In genomic region chr17:18919963-18920362, GRCh38 we compare ENCODE assay signal across 17 cellular contexts. TPM values are rescaled to one million over a fixed set of nuclear protein-coding genes. Genes with fewer than 3 reads are reported as not detected.
DNase-seq lines count a peak whose midpoint lies in the region; ATAC-seq, FAIRE-seq and TF ChIP-seq lines count a peak whose summit lies in the region.
"Had no signal": no experiment of that assay in that cellular context is flagged by ENCODE, and none has a peak within 500 bp of the region (broad histone marks: within the 10 kb centered on the region; RNA-seq: fewer than 3 reads in every experiment).

No MANE protein-coding gene starts in this region.

- no peaks in the 10 kb centered on the region for H3K27me3 Mint-ChIP-seq in WTC11 (ENCODE audit: low read depth)
- H3K27me3 Mint-ChIP-seq: stimulated activated naive CD8-positive, alpha-beta T cell treated with anti-CD3 and anti-CD28 coated beads, Interleukin-15, amount 100 ng/mL, for 72 hours had no signal

- H3K4me2 ChIP-seq in BLaER1, result peak overlapping the region; percentile 43

- no peak for TF ChIP-seq POLR2A in GM12891 (IDR thresholded peaks at IDR 0.05; ENCODE audit: low read depth, low read length)

- H3K36me3 ChIP-seq in BLaER1 (peaks cover 59% of the 10 kb centered on the region), mucosa of rectum (ENCODE audit: control insufficient read depth in 2 of 2, insufficient read depth in 2 of 2, low read length in 2 of 2) (peaks cover 10 to 11% of the 10 kb centered on the region in 2 donors)

- TF ChIP-seq CTCF in WTC11 (IDR thresholded peaks at IDR 0.05), result no peak

- no peaks in the 10 kb centered on the region for H3K9me3 Mint-ChIP-seq in WTC11
- H3K9me3 Mint-ChIP-seq: stimulated activated naive CD8-positive, alpha-beta T cell treated with anti-CD3 and anti-CD28 coated beads, Interleukin-15, amount 100 ng/mL, for 72 hours had no signal

- 0 out of 2 replicates have a peak overlapping the region, but pooled peaks have one; percentile 22 for H3K27ac Mint-ChIP-seq in WTC11
- H3K27ac Mint-ChIP-seq: stimulated activated naive CD8-positive, alpha-beta T cell treated with anti-CD3 and anti-CD28 coated beads, Interleukin-15, amount 100 ng/mL, for 72 hours had no signal

- H3K4me3 Mint-ChIP-seq in WTC11, result no peak overlapping the region

- H4K20me1 ChIP-seq in BLaER1, result no peaks in the 10 kb centered on the region

- H3K9me3 ChIP-seq in BLaER1, result no peaks in the 10 kb centered on the region
- no peaks in the 10 kb centered on the region for H3K9me3 ChIP-seq in mucosa of rectum (ENCODE audit: control insufficient read depth in 2 of 2, low read length in 2 of 2)
- H3K9me3 ChIP-seq: adrenal gland had no signal

- POLR2A ChIA-PET in WTC11 (lab: Charles Lee), result no interaction called here

- H3K36me3 Mint-ChIP-seq in WTC11, result peaks cover 42% of the 10 kb centered on the region

- ATAC-seq in WTC11 (no peak), GM21717 (IDR thresholded peaks at IDR 0.05; ENCODE audit: unreplicated experiment) (no peak)
- ATAC-seq: stimulated activated naive CD8-positive, alpha-beta T cell treated with anti-CD3 and anti-CD28 coated beads, Interleukin-15, amount 100 ng/mL, for 72 hours had no signal

- H3K4me1 Mint-ChIP-seq in WTC11, result peaks cover 4% of the 10 kb centered on the region

- peak; percentile 26 for FAIRE-seq in GM12891 (lab: Jason Lieb, UNC)

- H3K9ac ChIP-seq in BLaER1 (no peak overlapping the region; the same call in 1 of the 2 replicates), mucosa of rectum (ENCODE audit: low read depth in 1 of 2, low read length in 2 of 2) (no peak overlapping the region)

- CTCF ChIA-PET in WTC11 (lab: Charles Lee), result no interaction called here

- H3K27ac ChIP-seq in BLaER1, result peak overlapping the region; percentile 63
- H3K27ac ChIP-seq in mucosa of rectum (ENCODE audit: low read depth in 2 of 2, low read length in 2 of 2), result peak overlapping the region; percentile 6 to 61
- H3K27ac ChIP-seq: adrenal gland had no signal

- no peaks in the 10 kb centered on the region for H3K27me3 ChIP-seq in BLaER1
- H3K27me3 ChIP-seq in mucosa of rectum (ENCODE audit: control insufficient read depth in 2 of 2, insufficient read depth in 2 of 2, low read length in 2 of 2), result no peaks in the 10 kb centered on the region
- H3K27me3 ChIP-seq: adrenal gland had no signal

- no peak overlapping the region for H3K4me3 ChIP-seq in BLaER1
- H3K4me3 ChIP-seq in mucosa of rectum (ENCODE audit: low read length in 2 of 2), result no peak overlapping the region
- H3K4me3 ChIP-seq: adrenal gland had no signal

- H3K4me1 ChIP-seq in BLaER1 (peaks cover 68% of the 10 kb centered on the region), mucosa of rectum (ENCODE audit: control insufficient read depth in 2 of 2, insufficient read depth in 2 of 2, low read length in 2 of 2) (peaks cover 19 to 20% of the 10 kb centered on the region in 2 donors)

- no peak for DNase-seq in GM12891 (ENCODE audit: insufficient read length, low spot score)
- DNase-seq in WTC11 (ENCODE audit: low spot score), result no peak
- no peak for DNase-seq in activated CD4-positive, CD25-positive, alpha-beta regulatory T cell treated with anti-CD3 and anti-CD28 coated beads, Interleukin-2, amount 50 U/mL, for 72 hours
- no peak for DNase-seq in amygdala (lab: John Stamatoyannopoulos, UW)
- no peak for DNase-seq in amniotic stem cell (lab: John Stamatoyannopoulos, UW)
- DNase-seq: activated CD8-positive, alpha-beta memory T cell treated with anti-CD3 and anti-CD28 coated beads, Interleukin-2, amount 50 U/mL, for 4 hours; adrenal gland; C1 segment of cervical spinal cord; cortex of kidney; NCI-H1048; NCI-H446 treated with DMSO at 0.1 percent for 48 hours; stimulated activated CD4-positive, alpha-beta T cell treated with anti-CD3 and anti-CD28 coated beads, Interleukin-4, amount 100 ng/mL, for 4 hours; stimulated activated naive CD8-positive, alpha-beta T cell treated with anti-CD3 and anti-CD28 coated beads, Interleukin-15, amount 100 ng/mL, for 72 hours had no signal

TF ChIP-seq in GM12891, 5 proteins besides CTCF, POLR2A, EP300 and RAD21:
- TF ChIP-seq SPI1 (IDR thresholded peaks at IDR 0.05; ENCODE audit: low read depth, low read length) (no peak), POLR2AphosphoS5 (IDR thresholded peaks at IDR 0.05; ENCODE audit: low read depth, low read length) (no peak), POU2F2 (IDR thresholded peaks at IDR 0.05; ENCODE audit: low read depth, low read length) (no peak), TAF1 (IDR thresholded peaks at IDR 0.05; ENCODE audit: low read depth, low read length) (no peak), PAX5 (IDR thresholded peaks at IDR 0.05; ENCODE audit: insufficient read depth, low read length, severe bottlenecking) (no peak)

TF ChIP-seq in WTC11, 78 proteins besides CTCF, POLR2A, EP300 and RAD21 (continues in another document):
- TF ChIP-seq ZNF317 (CRISPR knock-in tag; IDR thresholded peaks at IDR 0.05; ENCODE audit: borderline replicate concordance, low read depth), result no peak
- no peak for TF ChIP-seq USF2 (CRISPR knock-in tag; IDR thresholded peaks at IDR 0.05)
- TF ChIP-seq ESRRA (CRISPR knock-in tag; IDR thresholded peaks at IDR 0.05; ENCODE audit: borderline replicate concordance), result no peak
- TF ChIP-seq RORB (CRISPR knock-in tag; IDR thresholded peaks at IDR 0.05), result no peak
- TF ChIP-seq ZBTB43 (CRISPR knock-in tag; IDR thresholded peaks at IDR 0.05), result no peak
- TF ChIP-seq ZNF219 (CRISPR knock-in tag; IDR thresholded peaks at IDR 0.05; ENCODE audit: borderline replicate concordance), result no peak
- no peak for TF ChIP-seq ZNF671 (CRISPR knock-in tag; IDR thresholded peaks at IDR 0.05)
- TF ChIP-seq SMAD4 (CRISPR knock-in tag; IDR thresholded peaks at IDR 0.05), result no peak
- TF ChIP-seq PRDM15 (CRISPR knock-in tag; IDR thresholded peaks at IDR 0.05), result no peak
- TF ChIP-seq FOXJ3 (CRISPR knock-in tag; IDR thresholded peaks at IDR 0.05; ENCODE audit: borderline replicate concordance), result no peak
- no peak for TF ChIP-seq ETV6 (CRISPR knock-in tag; IDR thresholded peaks at IDR 0.05)
- no peak for TF ChIP-seq USF1 (CRISPR knock-in tag; IDR thresholded peaks at IDR 0.05)

RNA-seq across cellular contexts. Expression of gene SLC5A10, which starts 32.0 kb away (rescaled TPM):
- polyA plus RNA-seq in GM12891 (2012; ENCODE audit: low read depth, missing spikeins), result 0.80 TPM
- total RNA-seq in WTC11 (2021), result 0.09 TPM in 1 of 3 replicates, not detected in the others
- total RNA-seq: mesenteric fat pad had no signal
